27 cellular contexts compared by ENCODE assay signal in the genomic region with DNA sequence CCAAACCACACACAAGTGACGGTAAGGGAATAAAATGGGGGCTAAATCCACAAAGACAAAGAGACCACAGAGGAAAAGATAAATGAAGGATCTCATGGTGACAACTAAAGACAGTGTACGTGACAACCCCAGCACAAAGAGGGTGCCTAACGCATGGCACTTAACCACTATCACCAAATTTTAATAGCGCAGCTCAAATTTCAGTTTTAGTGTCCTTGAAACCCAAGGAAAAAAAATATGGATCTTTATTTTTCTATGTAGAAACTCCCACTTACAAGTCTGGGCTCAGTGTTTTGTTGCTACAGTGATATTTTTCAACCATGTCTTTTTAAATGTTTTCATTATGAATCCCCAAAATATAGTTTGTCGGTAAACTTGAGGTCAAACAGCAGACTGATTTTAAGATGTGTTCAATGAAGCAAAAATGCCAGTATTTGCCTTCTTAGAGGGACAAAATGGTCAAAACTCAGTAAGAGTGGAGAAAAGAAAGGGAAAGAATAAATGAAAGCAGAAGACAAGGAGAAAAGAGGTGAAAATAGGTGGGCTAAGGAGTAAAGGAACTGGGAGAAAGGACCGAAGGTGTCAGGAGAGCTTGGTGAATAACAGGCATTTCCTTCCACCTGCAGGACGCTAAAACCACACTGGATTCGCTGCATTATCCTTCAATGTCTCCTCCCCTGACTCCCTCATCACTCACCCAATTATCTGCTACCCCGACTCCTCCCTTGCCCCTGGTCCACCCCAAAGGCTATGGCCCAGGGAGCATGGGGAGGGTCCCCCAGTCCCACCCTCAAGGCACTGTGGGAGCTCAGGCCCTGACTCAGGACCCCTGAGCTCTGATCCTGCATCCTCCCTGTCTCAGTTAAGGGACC. TPM values are rescaled to one million over a fixed set of nuclear protein-coding genes. Genes with fewer than 3 reads are reported as not detected.
DNase-seq lines count a peak whose midpoint lies in the region; ATAC-seq, FAIRE-seq and TF ChIP-seq lines count a peak whose summit lies in the region.
"Had no signal": no experiment of that assay in that cellular context is flagged by ENCODE, and none has a peak within 500 bp of the region (broad histone marks: within the 10 kb centered on the region; RNA-seq: fewer than 3 reads in every experiment).

No MANE protein-coding gene starts in this region.

- 84% methylated on average over 9 of the region's 9 CpGs for WGBS in prostate gland

- dilution Hi-C loops in endothelial cell of umbilical vein (cut with MboI; ENCODE audit: extremely low pct_ligation_motif_present, low sequenced_read_pairs): no loop called here

- H4K20me1 ChIP-seq in OCI-LY7 (ENCODE audit: insufficient read depth, low read length) (no peaks in the 10 kb centered on the region), endothelial cell of umbilical vein (replicated peaks; ENCODE audit: control insufficient read depth, extremely low read depth, insufficient read depth, low read length) (no peaks in the 10 kb centered on the region)

- H3K36me3 ChIP-seq in OCI-LY7 (ENCODE audit: insufficient read depth, low read length) (no peaks in the 10 kb centered on the region), endothelial cell of umbilical vein (ENCODE audit: control insufficient read depth in 2 of 2, extremely low read depth in 1 of 2, insufficient read depth in 2 of 2, low read length in 2 of 2) (no peaks in the 10 kb centered on the region), prostate gland (no peaks in the 10 kb centered on the region)
- H3K36me3 ChIP-seq: upper lobe of left lung had no signal

- peak overlapping the region; percentile 6; the same call in 1 of the 2 replicates for H2AFZ ChIP-seq in OCI-LY7 (ENCODE audit: low read length)
- H2AFZ ChIP-seq in endothelial cell of umbilical vein (ENCODE audit: low read depth, low read length): no peak overlapping the region
- H2AFZ ChIP-seq: hepatocyte had no signal

- H3K4me2 ChIP-seq in OCI-LY7 (ENCODE audit: low read length) (peak overlapping the region; percentile 86), endothelial cell of umbilical vein (ENCODE audit: insufficient read depth, low read length) (no peak overlapping the region)
- H3K4me2 ChIP-seq: hepatocyte, KMS-11, smooth muscle cell had no signal

- peak; percentile 8 for DNase-seq in activated CD8-positive, alpha-beta memory T cell treated with anti-CD3 and anti-CD28 coated beads, Interleukin-2, amount 10 ng/mL, durations not matched to agents 7 days and 5 days
- DNase-seq in activated CD8-positive, alpha-beta memory T cell treated with anti-CD3 and anti-CD28 coated beads, Interleukin-2, amount 50 U/mL, for 4 hours: no peak
- peak; percentile 48 for DNase-seq in OCI-LY7 (ENCODE audit: low spot score)
- DNase-seq in endothelial cell of umbilical vein (ENCODE audit: low read depth, low spot score): no peak
- DNase-seq in cortex of kidney (lab: John Stamatoyannopoulos, UW): no peak
- no peak for DNase-seq in prostate gland (ENCODE audit: low spot score)
- no peak for DNase-seq in NCI-H2196 (lab: John Stamatoyannopoulos, UW; ENCODE audit: unreplicated experiment)
- DNase-seq in UCSD-AML1 (lab: John Stamatoyannopoulos, UW; ENCODE audit: unreplicated experiment): no peak
- DNase-seq: activated CD4-positive, CD25-positive, alpha-beta regulatory T cell; activated T-cell treated with anti-CD3 and anti-CD28 coated beads, Interleukin-2, amount 50 U/mL, for 72 hours; CD4-positive, alpha-beta T cell; dorsolateral prefrontal cortex; NCI-H1417 treated with DMSO at 0.1 percent for 48 hours; NCI-H2029 treated with DMSO at 0.1 percent for 48 hours; NCI-H446; NCI-H82; right cardiac atrium; RPMI8226; stimulated activated naive CD4-positive, alpha-beta T cell; T1000; upper lobe of left lung had no signal

- H3K9me2 ChIP-seq in OCI-LY7 (ENCODE audit: insufficient read depth, low read length): no peaks in the 10 kb centered on the region

- no peaks in the 10 kb centered on the region for H3K9me1 ChIP-seq in endothelial cell of umbilical vein (replicated peaks; ENCODE audit: control insufficient read depth, extremely low read depth, insufficient read depth, low read length)

- H3K9ac ChIP-seq in endothelial cell of umbilical vein (replicated peaks; ENCODE audit: extremely low read depth, insufficient read depth, low read length): no peak overlapping the region
- H3K9ac ChIP-seq: KMS-11 had no signal

- H3K36me3 Mint-ChIP-seq in activated CD8-positive, alpha-beta memory T cell treated with anti-CD3 and anti-CD28 coated beads, Interleukin-2, amount 10 ng/mL, durations not matched to agents 7 days and 5 days: peaks cover 2% of the 10 kb centered on the region

- no peak for ATAC-seq in activated CD8-positive, alpha-beta memory T cell treated with anti-CD3 and anti-CD28 coated beads, Interleukin-2, amount 10 ng/mL, durations not matched to agents 7 days and 5 days
- ATAC-seq: activated T-cell treated with anti-CD3 and anti-CD28 coated beads, Interleukin-2, amount 50 U/mL, for 72 hours; right cardiac atrium had no signal

- intact Hi-C loops in OCI-LY7 (cut with micrococcal nuclease; ENCODE audit: unreplicated experiment) (loop anchor here (5.0 kb wide), 1 partner anchor 179 kb away; no protein-coding TSS in a partner anchor), endothelial cell of umbilical vein (cut with micrococcal nuclease) (no loop called here), prostate gland (cut with DNase I) (no loop called here)

- no peak overlapping the region for H3K27ac Mint-ChIP-seq in activated CD8-positive, alpha-beta memory T cell treated with anti-CD3 and anti-CD28 coated beads, Interleukin-2, amount 10 ng/mL, durations not matched to agents 7 days and 5 days
- H3K27ac Mint-ChIP-seq: activated T-cell treated with anti-CD3 and anti-CD28 coated beads, Interleukin-2, amount 50 U/mL, for 72 hours; CD4-positive, alpha-beta T cell had no signal

- TSS peak; percentile 83 for BruUV-seq in OCI-LY7 (replicated peaks; lab: Mats Ljungman, UMichigan)
- no TSS peak for BruUV-seq in endothelial cell of umbilical vein (replicated peaks; lab: Mats Ljungman, UMichigan)

- no peaks in the 10 kb centered on the region for H3K9me3 Mint-ChIP-seq in activated CD8-positive, alpha-beta memory T cell treated with anti-CD3 and anti-CD28 coated beads, Interleukin-2, amount 10 ng/mL, durations not matched to agents 7 days and 5 days (ENCODE audit: low read depth)
- H3K9me3 Mint-ChIP-seq: activated T-cell treated with anti-CD3 and anti-CD28 coated beads, Interleukin-2, amount 50 U/mL, for 72 hours; CD4-positive, alpha-beta T cell had no signal

- H3K4me1 Mint-ChIP-seq in activated CD8-positive, alpha-beta memory T cell treated with anti-CD3 and anti-CD28 coated beads, Interleukin-2, amount 10 ng/mL, durations not matched to agents 7 days and 5 days: peaks cover 30% of the 10 kb centered on the region

- H3K27ac ChIP-seq in OCI-LY7 (ENCODE audit: low read depth, low read length, poor library complexity, severe bottlenecking) (peak overlapping the region; percentile 100), endothelial cell of umbilical vein (ENCODE audit: insufficient read depth, low read depth, low read length) (no peak overlapping the region), prostate gland (no peak overlapping the region)
- H3K27ac ChIP-seq: dorsolateral prefrontal cortex, hepatocyte, KMS-11, SJSA1, upper lobe of left lung had no signal

- H3K27me3 Mint-ChIP-seq in activated CD8-positive, alpha-beta memory T cell treated with anti-CD3 and anti-CD28 coated beads, Interleukin-2, amount 10 ng/mL, durations not matched to agents 7 days and 5 days: peaks cover 18% of the 10 kb centered on the region
- H3K27me3 Mint-ChIP-seq: CD4-positive, alpha-beta T cell had no signal

- no peaks in the 10 kb centered on the region for H3K27me3 ChIP-seq in endothelial cell of umbilical vein (ENCODE audit: control insufficient read depth in 2 of 2, insufficient read depth in 2 of 2, low read length in 2 of 2)
- H3K27me3 ChIP-seq in prostate gland (replicated peaks; ENCODE audit: insufficient read depth): no peaks in the 10 kb centered on the region
- H3K27me3 ChIP-seq: dorsolateral prefrontal cortex, hepatocyte, upper lobe of left lung had no signal

- H3K79me2 ChIP-seq in OCI-LY7 (ENCODE audit: insufficient read depth, low read depth, low read length) (peaks cover 54% of the 10 kb centered on the region; the same call in 1 of the 2 replicates), endothelial cell of umbilical vein (ENCODE audit: control insufficient read depth, insufficient read depth, low read length) (no peaks in the 10 kb centered on the region)

- H3K4me3 ChIP-seq in OCI-LY7 (ENCODE audit: low read depth, low read length, poor library complexity, severe bottlenecking): peak overlapping the region; percentile 78
- no peak overlapping the region for H3K4me3 ChIP-seq in endothelial cell of umbilical vein (replicated peaks in 1 of 3; ENCODE audit: insufficient read depth in 1 of 3, low read depth in 1 of 3, low read length in 3 of 3)
- no peak overlapping the region for H3K4me3 ChIP-seq in prostate gland
- H3K4me3 ChIP-seq: hepatocyte, SJSA1, smooth muscle cell, upper lobe of left lung had no signal

- H3K9me3 ChIP-seq in OCI-LY7 (ENCODE audit: low read length) (no peaks in the 10 kb centered on the region), endothelial cell of umbilical vein (replicated peaks; ENCODE audit: control insufficient read depth, insufficient read depth, low read length) (no peaks in the 10 kb centered on the region), prostate gland (no peaks in the 10 kb centered on the region)
- H3K9me3 ChIP-seq: SJSA1, upper lobe of left lung had no signal

- no peak overlapping the region for H3K4me3 Mint-ChIP-seq in activated CD8-positive, alpha-beta memory T cell treated with anti-CD3 and anti-CD28 coated beads, Interleukin-2, amount 10 ng/mL, durations not matched to agents 7 days and 5 days
- H3K4me3 Mint-ChIP-seq: activated T-cell treated with anti-CD3 and anti-CD28 coated beads, Interleukin-2, amount 50 U/mL, for 72 hours had no signal

- POLR2A ChIA-PET in OCI-LY7 (lab: Charles Lee) (interaction anchor here (0.6 to 9.1 kb wide), 11 partner anchors 8 to 442 kb away, joined by 3 to 142 read pairs (median 4); partner anchors contain the start of gene TUBAL3), endothelial cell of umbilical vein (lab: Charles Lee) (no interaction called here)

- no peak for TF ChIP-seq POLR2A in endothelial cell of umbilical vein (IDR thresholded peaks at IDR 0.05; ENCODE audit: low read depth, low read length)
- no peak for TF ChIP-seq POLR2A in prostate gland (IDR thresholded peaks at IDR 0.05)

- CTCF ChIA-PET in activated CD8-positive, alpha-beta memory T cell treated with anti-CD3 and anti-CD28 coated beads, Interleukin-2, amount 10 ng/mL, durations not matched to agents 7 days and 5 days (lab: Charles Lee): interaction anchor here (1.1 kb wide), 1 partner anchor 17 kb away, joined by 3 read pairs; no protein-coding TSS in a partner anchor
- CTCF ChIA-PET in OCI-LY7 (lab: Charles Lee; ENCODE audit: unreplicated experiment): no interaction called here
- CTCF ChIA-PET in endothelial cell of umbilical vein (lab: Charles Lee): no interaction called here

- TF ChIP-seq CTCF in OCI-LY7 (conservative IDR thresholded peaks at IDR 0.05; ENCODE audit: low read length) (no peak), endothelial cell of umbilical vein (IDR thresholded peaks at IDR 0.05; ENCODE audit: extremely low read depth in 1 of 2, insufficient read depth in 1 of 2, low read depth in 1 of 2, low read length in 2 of 2) (no peak), prostate gland (IDR thresholded peaks at IDR 0.05) (no peak)

- H3K4me1 ChIP-seq in OCI-LY7 (ENCODE audit: insufficient read depth, low read length, poor library complexity, severe bottlenecking): peaks cover 93% of the 10 kb centered on the region
- H3K4me1 ChIP-seq in endothelial cell of umbilical vein (ENCODE audit: control insufficient read depth, extremely low read depth, insufficient read depth, low read length): peaks cover 6% of the 10 kb centered on the region
- peaks cover 3% of the 10 kb centered on the region for H3K4me1 ChIP-seq in prostate gland (replicated peaks)

- peak; percentile 44 for FAIRE-seq in endothelial cell of umbilical vein (lab: Jason Lieb, UNC)
- FAIRE-seq: A204.1, H54 had no signal

RNA-seq across cellular contexts. Expression of gene ASB13, which starts 3.5 kb away (rescaled TPM):
- 1 to 10 TPM; 4.4 to 8.0 TPM for total RNA-seq in activated CD8-positive, alpha-beta memory T cell treated with anti-CD3 and anti-CD28 coated beads, Interleukin-2, amount 10 ng/mL, durations not matched to agents 7 days and 5 days
- 23.2 and 25.6 TPM in 2 replicates for total RNA-seq in OCI-LY7 (2014; rRNA removed; shearing (Covaris generic))
- total RNA-seq in OCI-LY7 (2022): 90.4 and 108 TPM in 2 replicates
- 7.3 and 7.9 TPM in 2 replicates for total RNA-seq in endothelial cell of umbilical vein
- 5.5 and 6.3 TPM in 2 replicates for polyA plus RNA-seq in endothelial cell of umbilical vein
- 4.0 and 4.2 TPM in 2 replicates for polyA plus RNA-seq in endothelial cell of umbilical vein (2011; cell fraction: cytosol; rRNA removed)
- 2.3 and 2.9 TPM in 2 replicates for polyA plus RNA-seq in endothelial cell of umbilical vein (2011; cell fraction: nucleus; rRNA removed)
- 6.2 and 6.3 TPM in 2 replicates for polyA plus RNA-seq in endothelial cell of umbilical vein (2012)
- 5.9 and 7.4 TPM in 2 replicates for polyA minus RNA-seq in endothelial cell of umbilical vein
- polyA minus RNA-seq in endothelial cell of umbilical vein (2011; cell fraction: cytosol; rRNA and poly(A)+ RNA removed): 18.3 TPM
- 1.9 and 2.2 TPM in 2 replicates for polyA minus RNA-seq in endothelial cell of umbilical vein (2011; cell fraction: nucleus; rRNA and poly(A)+ RNA removed)
- 10 to 100 TPM; 16.6 to 24.5 TPM for total RNA-seq in prostate gland

RNA-seq across cellular contexts. Expression of gene TASOR2, which starts 21.7 kb away (rescaled TPM):
- 10 to 100 TPM; 52.0 to 56.0 TPM for total RNA-seq in activated CD8-positive, alpha-beta memory T cell treated with anti-CD3 and anti-CD28 coated beads, Interleukin-2, amount 10 ng/mL, durations not matched to agents 7 days and 5 days
- 103 and 113 TPM in 2 replicates for total RNA-seq in OCI-LY7 (2014; rRNA removed; shearing (Covaris generic))
- 116 and 127 TPM in 2 replicates for total RNA-seq in OCI-LY7 (2022)
- 48.9 and 49.9 TPM in 2 replicates for total RNA-seq in endothelial cell of umbilical vein
- polyA plus RNA-seq in endothelial cell of umbilical vein: 10.0 and 13.6 TPM in 2 replicates
- polyA plus RNA-seq in endothelial cell of umbilical vein (2011; cell fraction: cytosol; rRNA removed): 12.3 and 13.9 TPM in 2 replicates
- polyA plus RNA-seq in endothelial cell of umbilical vein (2011; cell fraction: nucleus; rRNA removed): 55.8 and 70.0 TPM in 2 replicates
- 27.5 and 39.0 TPM in 2 replicates for polyA plus RNA-seq in endothelial cell of umbilical vein (2012)
- polyA minus RNA-seq in endothelial cell of umbilical vein: 37.3 and 40.6 TPM in 2 replicates
- polyA minus RNA-seq in endothelial cell of umbilical vein (2011; cell fraction: cytosol; rRNA and poly(A)+ RNA removed): 41.3 TPM
- polyA minus RNA-seq in endothelial cell of umbilical vein (2011; cell fraction: nucleus; rRNA and poly(A)+ RNA removed): 59.6 and 103 TPM in 2 replicates
- total RNA-seq in prostate gland: 10 to 100 TPM; 55.0 to 97.9 TPM

Comparison
In these comparisons a context has a peak if more than half of its experiments do, and no peak if none do; other contexts are left out.
1. DNase-seq: peak in activated CD8-positive, alpha-beta memory T cell treated with anti-CD3 and anti-CD28 coated beads, Interleukin-2, amount 10 ng/mL, durations not matched to agents 7 days and 5 days (single experiment) and OCI-LY7 (single experiment); none in activated CD8-positive, alpha-beta memory T cell treated with anti-CD3 and anti-CD28 coated beads, Interleukin-2, amount 50 U/mL, for 4 hours (single experiment), endothelial cell of umbilical vein (single experiment), cortex of kidney (single experiment), prostate gland (single experiment), NCI-H2196 (single experiment) and UCSD-AML1 (single experiment).